ENCODE assay signal across 2 cellular contexts in genomic region chr16:31461201-31461920, GRCh38.
TF ChIP-seq lines count a peak whose summit lies in the region.

No MANE protein-coding gene starts in this region.

TF ChIP-seq in liver, 16 proteins besides CTCF, POLR2A, EP300 and RAD21:
- no peak for TF ChIP-seq GABPA (IDR thresholded peaks at IDR 0.05 in 1 of 2, conservative IDR thresholded peaks at IDR 0.05 in 1 of 2)
- no peak for TF ChIP-seq MAX (IDR thresholded peaks at IDR 0.05)
- TF ChIP-seq EGR1 (IDR thresholded peaks at IDR 0.05; ENCODE audit: low read depth in 2 of 2), result no peak
- TF ChIP-seq REST (IDR thresholded peaks at IDR 0.05), result no peak
- TF ChIP-seq NR2F2 (IDR thresholded peaks at IDR 0.05), result no peak
- TF ChIP-seq FOXA2 (IDR thresholded peaks at IDR 0.05), result no peak
- no peak for TF ChIP-seq ATF3 (IDR thresholded peaks at IDR 0.05)
- TF ChIP-seq YY1 (IDR thresholded peaks at IDR 0.05), result no peak
- TF ChIP-seq ZBTB33 (IDR thresholded peaks at IDR 0.05), result no peak
- TF ChIP-seq TAF1 (conservative IDR thresholded peaks at IDR 0.05), result no peak
- no peak for TF ChIP-seq JUND (IDR thresholded peaks at IDR 0.05)
- TF ChIP-seq SP1 (IDR thresholded peaks at IDR 0.05), result no peak
- no peak for TF ChIP-seq HNF4A (conservative IDR thresholded peaks at IDR 0.05)
- TF ChIP-seq RXRA (IDR thresholded peaks at IDR 0.05), result no peak
- TF ChIP-seq HNF4G (IDR thresholded peaks at IDR 0.05), result no peak
- no peak for TF ChIP-seq FOXA1 (IDR thresholded peaks at IDR 0.05)

TF ChIP-seq in HepG2, 621 proteins besides CTCF, POLR2A, EP300 and RAD21:
- TF ChIP-seq GFI1 (CRISPR knock-in tag; IDR thresholded peaks at IDR 0.05; ENCODE audit: borderline replicate concordance) (no peak), RAD51 (IDR thresholded peaks at IDR 0.05; ENCODE audit: borderline replicate concordance) (no peak), PRPF4 (IDR thresholded peaks at IDR 0.05; ENCODE audit: low read depth, low read length, poor library complexity, severe bottlenecking) (no peak), TBL1XR1 (IDR thresholded peaks at IDR 0.05; ENCODE audit: borderline replicate concordance, low read length, partially characterized antibody) (no peak), CREB3 (CRISPR knock-in tag; IDR thresholded peaks at IDR 0.05) (no peak), U2AF1 (optimal IDR thresholded peaks at IDR 0.05; ENCODE audit: low read depth, low read length) (no peak), HMGA1 (CRISPR knock-in tag; conservative IDR thresholded peaks at IDR 0.05) (no peak), THRA (CRISPR knock-in tag; IDR thresholded peaks at IDR 0.05; ENCODE audit: borderline replicate concordance) (no peak), FOXM1 (CRISPR knock-in tag; IDR thresholded peaks at IDR 0.05) (no peak), FOXO4 (CRISPR knock-in tag; conservative IDR thresholded peaks at IDR 0.05) (no peak), PCBP1 (IDR thresholded peaks at IDR 0.05; ENCODE audit: borderline replicate concordance, low read depth, low read length) (no peak), DR1 (CRISPR knock-in tag; IDR thresholded peaks at IDR 0.05) (no peak)
TF ChIP-seq in HepG2: peak in this region for 0.
